In the genomic region with DNA sequence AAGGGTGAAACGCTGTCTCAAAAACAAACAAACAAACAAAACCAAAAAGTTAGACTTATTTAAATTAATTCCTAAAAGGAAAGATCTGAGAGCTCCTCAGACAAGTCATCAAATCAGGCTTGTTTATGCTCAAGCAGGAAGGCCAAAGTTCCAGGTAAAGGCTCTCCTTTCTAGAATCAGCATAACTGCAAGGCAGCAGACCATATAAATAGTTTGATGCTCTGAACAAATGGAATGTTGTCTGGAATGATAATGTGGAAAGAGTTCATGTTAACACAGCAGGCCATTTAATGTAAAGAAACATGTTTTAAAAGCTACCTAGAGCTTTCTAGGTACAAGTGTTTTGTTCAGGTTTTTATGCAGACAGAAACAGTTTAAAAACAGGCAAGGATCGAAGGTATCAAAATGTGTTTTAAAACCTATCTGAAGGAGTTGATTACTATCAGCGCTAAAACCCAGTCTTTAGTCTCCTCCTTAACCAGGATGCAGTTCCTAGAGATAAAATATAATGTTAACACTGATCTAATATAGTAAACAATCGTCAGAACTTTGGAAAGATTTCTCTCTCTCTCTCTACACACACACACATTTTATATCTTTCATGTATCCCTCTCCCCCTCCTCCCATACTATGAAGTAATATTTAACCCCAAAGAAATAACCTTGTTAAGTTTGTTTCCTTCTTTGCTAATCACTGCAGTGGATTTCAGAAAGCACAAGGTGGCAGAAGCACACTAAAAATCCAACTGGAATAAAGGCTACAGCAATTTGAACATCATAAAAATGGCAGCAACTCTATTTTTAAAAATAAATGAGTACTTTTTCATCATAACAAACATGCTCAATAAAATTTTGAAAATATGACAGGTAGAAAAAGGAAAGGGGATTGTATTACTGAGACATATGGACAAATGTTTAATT, we compare ENCODE assay signal across 8 cellular contexts.
DNase-seq lines count a peak whose midpoint lies in the region; ATAC-seq, FAIRE-seq and TF ChIP-seq lines count a peak whose summit lies in the region.

No MANE protein-coding gene starts in this region.

- H3K9ac ChIP-seq in mesenchymal stem cell (ENCODE audit: low read length) = peak overlapping the region; percentile 25

- no peak for ATAC-seq in stimulated activated naive B cell treated with anti-CD40 and anti-IgM and Interleukin-4, amounts not matched to agents 10 μg/mL and 1 μg/mL and 100 μg/mL, for 72 hours (replicated peaks)
- no peak for ATAC-seq in stimulated activated effector memory CD8-positive, alpha-beta T cell treated with anti-CD3 and anti-CD28 coated beads, Interleukin-12 subunit alpha, Interleukin-12 subunit beta, amount 100 ng/mL, for 72 hours

- no peak overlapping the region for H2BK12ac ChIP-seq in mesenchymal stem cell (ENCODE audit: low read length in 2 of 2)

- H3K4me3 ChIP-seq in bronchial epithelial cell (ENCODE audit: low read depth, low read length) (no peak overlapping the region), mesenchymal stem cell (ENCODE audit: insufficient read depth in 1 of 2, low read depth in 1 of 2, low read length in 2 of 2) (no peak overlapping the region)

- DNase-seq in NCI-H2196 (lab: John Stamatoyannopoulos, UW; ENCODE audit: unreplicated experiment) = peak; percentile 29
- no peak for DNase-seq in NCI-H2196 treated with DMSO at 0.1 percent for 48 hours (lab: John Stamatoyannopoulos, UW; ENCODE audit: unreplicated experiment)
- peak; percentile 20 for DNase-seq in NCI-H1105 treated with DMSO at 0.1 percent for 48 hours (lab: John Stamatoyannopoulos, UW)
- peak; percentile 28 for DNase-seq in bronchial epithelial cell (ENCODE audit: low read depth)
- DNase-seq in mesenchymal stem cell = peak; percentile 77
- no peak for DNase-seq in stimulated activated naive B cell treated with anti-CD40 and anti-IgM and Interleukin-4, amounts not matched to agents 10 μg/mL and 1 μg/mL and 100 μg/mL, for 72 hours
- no peak for DNase-seq in stimulated activated effector memory CD8-positive, alpha-beta T cell treated with anti-CD3 and anti-CD28 coated beads, Interleukin-12 subunit alpha, Interleukin-12 subunit beta, amount 100 ng/mL, for 72 hours (ENCODE audit: low spot score in 2 of 2)
- DNase-seq in activated T-cell treated with anti-CD3 and anti-CD28 coated beads, Interleukin-2, amount 50 U/mL, for 24 hours = no peak

- no peak overlapping the region for H3K27ac Mint-ChIP-seq in stimulated activated naive B cell treated with anti-CD40 and anti-IgM and Interleukin-4, amounts not matched to agents 10 μg/mL and 1 μg/mL and 100 μg/mL, for 72 hours
- no peak overlapping the region for H3K27ac Mint-ChIP-seq in stimulated activated effector memory CD8-positive, alpha-beta T cell treated with anti-CD3 and anti-CD28 coated beads, Interleukin-12 subunit alpha, Interleukin-12 subunit beta, amount 100 ng/mL, for 72 hours
- no peak overlapping the region for H3K27ac Mint-ChIP-seq in activated T-cell treated with anti-CD3 and anti-CD28 coated beads, Interleukin-2, amount 50 U/mL, for 24 hours

- H3K27me3 ChIP-seq in bronchial epithelial cell (ENCODE audit: control insufficient read depth, insufficient read depth, low read length) (no peaks in the 10 kb centered on the region), mesenchymal stem cell (ENCODE audit: control insufficient read depth in 1 of 2, insufficient read depth in 1 of 2, low read length in 2 of 2) (no peaks in the 10 kb centered on the region)

- H3K4me3 Mint-ChIP-seq in stimulated activated naive B cell treated with anti-CD40 and anti-IgM and Interleukin-4, amounts not matched to agents 10 μg/mL and 1 μg/mL and 100 μg/mL, for 72 hours = no peak overlapping the region
- H3K4me3 Mint-ChIP-seq in stimulated activated effector memory CD8-positive, alpha-beta T cell treated with anti-CD3 and anti-CD28 coated beads, Interleukin-12 subunit alpha, Interleukin-12 subunit beta, amount 100 ng/mL, for 72 hours = no peak overlapping the region
- H3K4me3 Mint-ChIP-seq in activated T-cell treated with anti-CD3 and anti-CD28 coated beads, Interleukin-2, amount 50 U/mL, for 24 hours = no peak overlapping the region

- H3K4me1 Mint-ChIP-seq in stimulated activated naive B cell treated with anti-CD40 and anti-IgM and Interleukin-4, amounts not matched to agents 10 μg/mL and 1 μg/mL and 100 μg/mL, for 72 hours = peaks cover 5 to 11% of the 10 kb centered on the region in 2 donors
- no peaks in the 10 kb centered on the region for H3K4me1 Mint-ChIP-seq in stimulated activated effector memory CD8-positive, alpha-beta T cell treated with anti-CD3 and anti-CD28 coated beads, Interleukin-12 subunit alpha, Interleukin-12 subunit beta, amount 100 ng/mL, for 72 hours
- H3K4me1 Mint-ChIP-seq in activated T-cell treated with anti-CD3 and anti-CD28 coated beads, Interleukin-2, amount 50 U/mL, for 24 hours (ENCODE audit: low read depth) = no peaks in the 10 kb centered on the region

- no peak overlapping the region for H3K23ac ChIP-seq in mesenchymal stem cell (ENCODE audit: low read length in 2 of 2)

- H4K8ac ChIP-seq in mesenchymal stem cell (ENCODE audit: low read length) = no peak overlapping the region

- H4K91ac ChIP-seq in mesenchymal stem cell (ENCODE audit: low read length) = no peak overlapping the region

- no peak overlapping the region for H2AFZ ChIP-seq in mesenchymal stem cell (ENCODE audit: low read depth, low read length)

- no peak overlapping the region for H3K18ac ChIP-seq in mesenchymal stem cell (ENCODE audit: low read depth in 1 of 2, low read length in 2 of 2)

- no peaks in the 10 kb centered on the region for H3K27me3 Mint-ChIP-seq in stimulated activated naive B cell treated with anti-CD40 and anti-IgM and Interleukin-4, amounts not matched to agents 10 μg/mL and 1 μg/mL and 100 μg/mL, for 72 hours
- no peaks in the 10 kb centered on the region for H3K27me3 Mint-ChIP-seq in activated T-cell treated with anti-CD3 and anti-CD28 coated beads, Interleukin-2, amount 50 U/mL, for 24 hours

- no peak overlapping the region for H3K4ac ChIP-seq in mesenchymal stem cell (ENCODE audit: low read depth in 1 of 2, low read length in 2 of 2)

- H3K36me3 ChIP-seq in bronchial epithelial cell (ENCODE audit: control insufficient read depth, insufficient read depth, low read length) (peaks cover 6% of the 10 kb centered on the region), mesenchymal stem cell (ENCODE audit: control insufficient read depth in 1 of 2, insufficient read depth in 2 of 2, low read depth in 1 of 2, low read length in 2 of 2) (peaks cover 0 to 20% of the 10 kb centered on the region in 2 experiments)

- H2BK120ac ChIP-seq in mesenchymal stem cell (ENCODE audit: low read depth, low read length) = no peak overlapping the region

- peaks cover 0 to 2% of the 10 kb centered on the region in 2 donors for H3K9me3 Mint-ChIP-seq in stimulated activated naive B cell treated with anti-CD40 and anti-IgM and Interleukin-4, amounts not matched to agents 10 μg/mL and 1 μg/mL and 100 μg/mL, for 72 hours
- H3K9me3 Mint-ChIP-seq in stimulated activated effector memory CD8-positive, alpha-beta T cell treated with anti-CD3 and anti-CD28 coated beads, Interleukin-12 subunit alpha, Interleukin-12 subunit beta, amount 100 ng/mL, for 72 hours = no peaks in the 10 kb centered on the region
- no peaks in the 10 kb centered on the region for H3K9me3 Mint-ChIP-seq in activated T-cell treated with anti-CD3 and anti-CD28 coated beads, Interleukin-2, amount 50 U/mL, for 24 hours

- peaks cover 7% of the 10 kb centered on the region for H3K4me1 ChIP-seq in mesenchymal stem cell (ENCODE audit: control insufficient read depth, insufficient read depth, low read depth, low read length)

- peaks cover 7% of the 10 kb centered on the region for H3K9me3 ChIP-seq in mesenchymal stem cell (ENCODE audit: control insufficient read depth, low read length)

- H3K79me1 ChIP-seq in mesenchymal stem cell (replicated peaks; ENCODE audit: low read length, poor library complexity, severe bottlenecking) = peaks cover 20% of the 10 kb centered on the region

- 83% methylated on average over 3 of the region's 4 CpGs for WGBS in mesenchymal stem cell

- no peak overlapping the region for H2BK15ac ChIP-seq in mesenchymal stem cell (ENCODE audit: low read depth, poor library complexity, severe bottlenecking)

- H3K4me2 ChIP-seq in mesenchymal stem cell (ENCODE audit: low read length, poor library complexity, severe bottlenecking) = no peak overlapping the region

- FAIRE-seq in bronchial epithelial cell (lab: Jason Lieb, UNC) = no peak

- H3K27ac ChIP-seq in mesenchymal stem cell (ENCODE audit: low read length, poor library complexity, severe bottlenecking) = peak overlapping the region; percentile 76

- no peak overlapping the region for H2AK5ac ChIP-seq in mesenchymal stem cell (ENCODE audit: low read length, severe bottlenecking)

- no peak overlapping the region for H3K14ac ChIP-seq in mesenchymal stem cell (ENCODE audit: low read length in 2 of 2)

- H3K36me3 Mint-ChIP-seq in stimulated activated naive B cell treated with anti-CD40 and anti-IgM and Interleukin-4, amounts not matched to agents 10 μg/mL and 1 μg/mL and 100 μg/mL, for 72 hours = peaks cover 11 to 25% of the 10 kb centered on the region in 2 donors
- no peaks in the 10 kb centered on the region for H3K36me3 Mint-ChIP-seq in stimulated activated effector memory CD8-positive, alpha-beta T cell treated with anti-CD3 and anti-CD28 coated beads, Interleukin-12 subunit alpha, Interleukin-12 subunit beta, amount 100 ng/mL, for 72 hours
- no peaks in the 10 kb centered on the region for H3K36me3 Mint-ChIP-seq in activated T-cell treated with anti-CD3 and anti-CD28 coated beads, Interleukin-2, amount 50 U/mL, for 24 hours (ENCODE audit: low read depth)

- peak; percentile 25 for TF ChIP-seq CTCF in bronchial epithelial cell (IDR thresholded peaks at IDR 0.05; ENCODE audit: insufficient read depth, low read length, severe bottlenecking)

- peak overlapping the region; percentile 86 for H2BK5ac ChIP-seq in mesenchymal stem cell (ENCODE audit: low read depth, low read length, poor library complexity, severe bottlenecking)

Comparison
In these comparisons a context has a peak if more than half of its experiments do, and no peak if none do; other contexts are left out.
1. DNase-seq: peak in NCI-H2196 (single experiment), NCI-H1105 treated with DMSO at 0.1 percent for 48 hours (single experiment), bronchial epithelial cell (single experiment) and mesenchymal stem cell (single experiment); none in NCI-H2196 treated with DMSO at 0.1 percent for 48 hours (single experiment), stimulated activated naive B cell treated with anti-CD40 and anti-IgM and Interleukin-4, amounts not matched to agents 10 μg/mL and 1 μg/mL and 100 μg/mL, for 72 hours (single experiment), stimulated activated effector memory CD8-positive, alpha-beta T cell treated with anti-CD3 and anti-CD28 coated beads, Interleukin-12 subunit alpha, Interleukin-12 subunit beta, amount 100 ng/mL, for 72 hours (0 of 2) and activated T-cell treated with anti-CD3 and anti-CD28 coated beads, Interleukin-2, amount 50 U/mL, for 24 hours (single experiment).